In genomic region chr22:46007848-46008261, GRCh38 we compare ENCODE assay signal across 9 cellular contexts. TPM values are rescaled to one million over a fixed set of nuclear protein-coding genes. Genes with fewer than 3 reads are reported as not detected.
DNase-seq lines count a peak whose midpoint lies in the region; ATAC-seq and TF ChIP-seq lines count a peak whose summit lies in the region.
"Had no signal": no experiment of that assay in that cellular context is flagged by ENCODE, and none has a peak within 500 bp of the region (broad histone marks: within the 10 kb centered on the region; RNA-seq: fewer than 3 reads in every experiment).

No MANE protein-coding gene starts in this region.

- peak; percentile 97 for DNase-seq in H4 (ENCODE audit: low spot score)
- peak; percentile 90 for DNase-seq in cardiac septum (ENCODE audit: low spot score)
- no peak for DNase-seq in cortex of kidney (lab: John Stamatoyannopoulos, UW)
- DNase-seq: activated B cell treated with CpG ODN at 0.5 μM for 24 hours had no signal

- peak overlapping the region; percentile 4 to 52 (median 14) for H3K4me3 ChIP-seq in skeletal muscle tissue (ENCODE audit: low read length in 3 of 3)

- ATAC-seq in SK-N-SH treated with all-trans-retinoic acid at 6 μM for 48 hours (peak; percentile 77), GM18502 (IDR thresholded peaks at IDR 0.05; ENCODE audit: poor library complexity, unreplicated experiment) (no peak), HG03095 (IDR thresholded peaks at IDR 0.05; ENCODE audit: unreplicated experiment) (no peak), GM18511 (IDR thresholded peaks at IDR 0.05; ENCODE audit: unreplicated experiment) (no peak)

- no peaks in the 10 kb centered on the region for H3K27me3 ChIP-seq in skeletal muscle tissue (ENCODE audit: control insufficient read depth in 3 of 3, insufficient read depth in 3 of 3, low read length in 3 of 3)

- peak overlapping the region; percentile 69 to 83 (median 76) for H3K9ac ChIP-seq in skeletal muscle tissue (ENCODE audit: low read depth in 1 of 3, low read length in 3 of 3)

- H3K4me1 ChIP-seq in skeletal muscle tissue (ENCODE audit: control insufficient read depth in 3 of 3, insufficient read depth in 3 of 3, low read length in 3 of 3), result peaks cover 42 to 49% (median 44%) of the 10 kb centered on the region in 3 donors

- peak overlapping the region; percentile 93 for H3K27ac ChIP-seq in skeletal muscle tissue (ENCODE audit: low read depth, low read length)

- no peaks in the 10 kb centered on the region for H3K36me3 ChIP-seq in skeletal muscle tissue (ENCODE audit: control insufficient read depth in 3 of 3, insufficient read depth in 3 of 3, low read length in 3 of 3)

- intact Hi-C loops in cardiac septum (cut with DNase I), result loop anchor here (2.0 to 5.0 kb wide), 2 partner anchors 79 to 109 kb away; no protein-coding TSS in a partner anchor

- peaks cover 0 to 4% (median 3%) of the 10 kb centered on the region in 3 donors for H3K9me3 ChIP-seq in skeletal muscle tissue (ENCODE audit: control insufficient read depth in 3 of 3, low read length in 3 of 3)

TF ChIP-seq in SK-N-SH treated with all-trans-retinoic acid at 6 μM for 48 hours, 23 proteins besides CTCF, POLR2A, EP300 and RAD21:
- TF ChIP-seq CREB5 (CRISPR knock-in tag; IDR thresholded peaks at IDR 0.05; ENCODE audit: low read depth) (peak; percentile 79; the same call in 1 of the 2 replicates), PPARA (CRISPR knock-in tag; IDR thresholded peaks at IDR 0.05; ENCODE audit: borderline replicate concordance) (no peak), RARB (CRISPR knock-in tag; IDR thresholded peaks at IDR 0.05) (no peak), OSR1 (CRISPR knock-in tag; IDR thresholded peaks at IDR 0.05) (no peak), CSDC2 (CRISPR knock-in tag; IDR thresholded peaks at IDR 0.05) (peak; percentile 97; the same call in 1 of the 2 replicates), ZC3H10 (CRISPR knock-in tag; IDR thresholded peaks at IDR 0.05) (0 out of 2 replicates have a peak, but pooled peaks have one; percentile 14), ESRRG (CRISPR knock-in tag; IDR thresholded peaks at IDR 0.05) (no peak), TOX (CRISPR knock-in tag; IDR thresholded peaks at IDR 0.05; ENCODE audit: borderline replicate concordance) (peak; percentile 39; the same call in 1 of the 2 replicates), ISL1 (CRISPR knock-in tag; IDR thresholded peaks at IDR 0.05) (no peak; the same call in none of the 2 replicates), ARNTL (CRISPR knock-in tag; IDR thresholded peaks at IDR 0.05; ENCODE audit: borderline replicate concordance, low read depth) (no peak), ZFP3 (CRISPR knock-in tag; IDR thresholded peaks at IDR 0.05) (peak; percentile 87), SNAI2 (CRISPR knock-in tag; IDR thresholded peaks at IDR 0.05) (peak; percentile 47), BACH2 (CRISPR knock-in tag; IDR thresholded peaks at IDR 0.05; ENCODE audit: borderline replicate concordance) (no peak), TSHZ2 (CRISPR knock-in tag; IDR thresholded peaks at IDR 0.05) (peak; percentile 76), TCF4 (CRISPR knock-in tag; IDR thresholded peaks at IDR 0.05; ENCODE audit: borderline replicate concordance) (peak; percentile 86), ZNF565 (CRISPR knock-in tag; conservative IDR thresholded peaks at IDR 0.05; ENCODE audit: low read depth) (no peak), ZNF70 (CRISPR knock-in tag; IDR thresholded peaks at IDR 0.05) (peak; percentile 51; the same call in 1 of the 2 replicates), POU6F1 (CRISPR knock-in tag; IDR thresholded peaks at IDR 0.05; ENCODE audit: borderline replicate concordance, low read depth) (no peak), ZFP30 (CRISPR knock-in tag; IDR thresholded peaks at IDR 0.05) (peak; percentile 52), GLIS3 (CRISPR knock-in tag; IDR thresholded peaks at IDR 0.05) (peak; percentile 49), ZNF8 (CRISPR knock-in tag; IDR thresholded peaks at IDR 0.05) (peak; percentile 4; the same call in 1 of the 2 replicates), CSRNP3 (CRISPR knock-in tag; IDR thresholded peaks at IDR 0.05) (peak; percentile 80), PATZ1 (CRISPR knock-in tag; IDR thresholded peaks at IDR 0.05; ENCODE audit: borderline replicate concordance) (no peak)

RNA-seq across cellular contexts. Expression of gene WNT7B, which starts 30.9 kb away (rescaled TPM):
- total RNA-seq in H4 (2014; rRNA removed; shearing (Covaris generic)), result 0.66 and 1.9 TPM in 2 replicates
- total RNA-seq in cardiac septum (not detected), skeletal muscle tissue (not detected)
- total RNA-seq: activated B cell treated with CpG ODN at 0.5 μM for 24 hours had no signal
